ENCODE assay signal across 8 cellular contexts in the genomic region with DNA sequence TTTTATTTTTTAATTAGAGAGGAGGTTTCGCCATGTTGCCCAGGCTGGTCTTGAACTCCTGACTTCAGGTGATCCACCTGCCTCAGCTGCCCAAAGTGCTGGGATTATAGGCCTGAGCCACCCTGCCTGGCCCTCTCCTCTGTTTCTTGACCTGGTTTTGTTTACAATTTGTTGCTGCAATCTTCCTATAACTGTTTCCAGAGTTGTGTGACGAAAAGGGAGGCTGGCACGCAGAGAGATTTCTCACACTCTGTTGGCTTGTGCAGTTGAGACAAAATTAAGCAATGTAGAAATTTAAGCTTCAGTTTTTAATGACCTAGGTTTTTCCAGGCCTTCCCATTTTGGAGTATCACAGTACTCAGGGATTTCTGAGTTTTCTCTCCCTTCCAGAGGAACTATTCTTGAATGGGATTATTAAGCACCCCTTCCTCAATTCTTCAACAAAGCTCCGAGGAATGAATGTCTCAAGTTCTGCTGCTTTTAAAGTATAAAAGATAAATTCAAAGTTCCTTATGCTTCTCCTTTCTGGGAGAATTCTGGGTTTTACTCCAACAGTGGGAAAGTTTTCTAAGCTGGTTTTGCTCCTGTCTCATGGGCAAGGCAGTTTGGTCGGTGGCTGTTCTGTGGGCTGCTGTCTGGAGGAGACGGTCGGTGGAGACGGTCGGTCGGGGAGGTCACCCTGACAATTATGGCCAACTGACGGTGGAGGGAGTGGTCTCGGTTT. TPM values are rescaled to one million over a fixed set of nuclear protein-coding genes. Genes with fewer than 3 reads are reported as not detected.
DNase-seq lines count a peak whose midpoint lies in the region; TF ChIP-seq lines count a peak whose summit lies in the region.

No MANE protein-coding gene starts in this region.

- BruUV-seq in Caco-2 (replicated peaks; lab: Mats Ljungman, UMichigan) (TSS peak; percentile 90), MCF 10A (replicated peaks; lab: Mats Ljungman, UMichigan) (TSS peak; percentile 82)

- peak overlapping the region; percentile 57 for H3K4me3 ChIP-seq in Caco-2 (ENCODE audit: low read depth, low read length)
- peak overlapping the region; percentile 63 for H3K4me3 ChIP-seq in HUES6 (ENCODE audit: low read depth, low read length)
- H3K4me3 ChIP-seq in uterus, result peak overlapping the region; percentile 29 to 36

- no peaks in the 10 kb centered on the region for H3K9me3 Mint-ChIP-seq in Caco-2 (ENCODE audit: unreplicated experiment)
- no peaks in the 10 kb centered on the region for H3K9me3 Mint-ChIP-seq in MCF 10A (ENCODE audit: unreplicated experiment)

- H3K36me3 Mint-ChIP-seq in Caco-2 (ENCODE audit: insufficient read depth, unreplicated experiment) (peaks cover 22% of the 10 kb centered on the region), MCF 10A (ENCODE audit: insufficient read depth, unreplicated experiment) (peaks cover 7% of the 10 kb centered on the region)

- intact Hi-C loops in Caco-2 (cut with micrococcal nuclease; ENCODE audit: unreplicated experiment), result loop anchor here (2.0 kb wide), 2 partner anchors 23 to 75 kb away; no protein-coding TSS in a partner anchor
- intact Hi-C loops in MCF 10A (cut with micrococcal nuclease), result loop anchor here (2.0 to 10.0 kb wide), 2 partner anchors 37 to 683 kb away; no protein-coding TSS in a partner anchor
- intact Hi-C loops in uterus (cut with DNase I; ENCODE audit: low total_unique reads), result loop anchor here (2.0 kb wide), 1 partner anchor 21 kb away; a partner anchor contains a TSS

- peak overlapping the region; percentile 79 for H3K27ac ChIP-seq in HUES6 (ENCODE audit: low read depth, low read length)
- peak overlapping the region; percentile 95 to 96 for H3K27ac ChIP-seq in uterus

- H3K27me3 ChIP-seq in Caco-2 (replicated peaks; ENCODE audit: control insufficient read depth, insufficient read depth, low read length) (no peaks in the 10 kb centered on the region), HUES6 (ENCODE audit: control insufficient read depth, insufficient read depth, low read length) (no peaks in the 10 kb centered on the region), uterus (no peaks in the 10 kb centered on the region)

- POLR2A ChIA-PET in Caco-2 (lab: Charles Lee) (interaction anchor here (0.9 to 1.9 kb wide), 7 partner anchors 9 to 83 kb away, joined by 3 to 49 read pairs (median 8); a partner anchor contains a TSS), MCF 10A (lab: Yijun Ruan, JAX) (interaction anchor here (0.6 to 12.4 kb wide), 32 partner anchors 9 to 691 kb away, joined by 3 to 402 read pairs (median 7); a partner anchor contains a TSS)

- H3K4me3 Mint-ChIP-seq in Caco-2 (ENCODE audit: unreplicated experiment), result peak overlapping the region; percentile 93
- peak overlapping the region; percentile 67 for H3K4me3 Mint-ChIP-seq in MCF 10A (ENCODE audit: unreplicated experiment)

- peak overlapping the region; percentile 82 for H3K9ac ChIP-seq in HUES6 (ENCODE audit: low read length)

- no peaks in the 10 kb centered on the region for H3K9me3 ChIP-seq in Caco-2
- H3K9me3 ChIP-seq in HUES6 (ENCODE audit: control insufficient read depth, insufficient read depth, low read depth, low read length), result no peaks in the 10 kb centered on the region
- H3K9me3 ChIP-seq in uterus, result no peaks in the 10 kb centered on the region

- H3K36me3 ChIP-seq in Caco-2 (ENCODE audit: control insufficient read depth, insufficient read depth, low read length), result no peaks in the 10 kb centered on the region
- H3K36me3 ChIP-seq in HUES6 (ENCODE audit: control insufficient read depth, insufficient read depth, low read length), result no peaks in the 10 kb centered on the region
- H3K36me3 ChIP-seq in uterus, result no peaks in the 10 kb centered on the region

- H3K4me1 ChIP-seq in Caco-2 (peaks cover 12% of the 10 kb centered on the region), HUES6 (ENCODE audit: control insufficient read depth, insufficient read depth, low read length) (peaks cover 31% of the 10 kb centered on the region; the same call in 1 of the 2 replicates), uterus (no peaks in the 10 kb centered on the region)

- peak overlapping the region; percentile 100 for H3K27ac Mint-ChIP-seq in Caco-2 (ENCODE audit: unreplicated experiment)
- H3K27ac Mint-ChIP-seq in MCF 10A (ENCODE audit: low read depth, unreplicated experiment), result peak overlapping the region; percentile 100

- CTCF ChIA-PET in Caco-2 (lab: Charles Lee), result interaction anchor here (0.9 to 1.6 kb wide), 4 partner anchors 20 to 95 kb away, joined by 3 to 12 read pairs (median 4); no protein-coding TSS in a partner anchor
- CTCF ChIA-PET in MCF 10A (lab: Yijun Ruan, JAX), result interaction anchor here (0.8 to 2.3 kb wide), 7 partner anchors 10 to 391 kb away, joined by 3 to 6 read pairs (median 3); no protein-coding TSS in a partner anchor

- no peaks in the 10 kb centered on the region for H3K27me3 Mint-ChIP-seq in Caco-2 (ENCODE audit: insufficient read depth, unreplicated experiment)
- H3K27me3 Mint-ChIP-seq in MCF 10A (ENCODE audit: insufficient read depth, unreplicated experiment), result no peaks in the 10 kb centered on the region

- TF ChIP-seq POLR2A in uterus (IDR thresholded peaks at IDR 0.05), result no peak

- TF ChIP-seq CTCF in Caco-2 (IDR thresholded peaks at IDR 0.05; ENCODE audit: insufficient read depth in 1 of 2, low read depth in 1 of 2, low read length in 1 of 2, severe bottlenecking in 1 of 2, unreplicated experiment in 1 of 2) (no peak), MCF 10A (IDR thresholded peaks at IDR 0.05; ENCODE audit: unreplicated experiment) (no peak), uterus (IDR thresholded peaks at IDR 0.05) (no peak)

- DNase-seq in Caco-2 (no peak), MCF 10A (ENCODE audit: unreplicated experiment) (peak; percentile 85), lung microvascular endothelial cell (ENCODE audit: low read depth in 2 of 2) (peak; percentile 34 to 45), uterus (peak; percentile 78 to 81), KG1 (lab: John Stamatoyannopoulos, UW) (no peak), DMS153 (lab: John Stamatoyannopoulos, UW) (no peak)
- DNase-seq in stimulated activated CD4-positive, alpha-beta T cell treated with anti-CD3 and anti-CD28 coated beads, Interleukin-15, amount 100 ng/mL, for 24 hours, result no peak

- H3K4me1 Mint-ChIP-seq in Caco-2 (ENCODE audit: low read depth, unreplicated experiment) (peaks cover 8% of the 10 kb centered on the region), MCF 10A (ENCODE audit: insufficient read depth, unreplicated experiment) (peaks cover 41% of the 10 kb centered on the region)

RNA-seq across cellular contexts. Expression of a gene that starts 20.4 kb away (rescaled TPM):
- total RNA-seq in Caco-2 (2022) (72.7 and 73.7 TPM in 2 replicates), MCF 10A (2022) (73.1 and 139 TPM in 2 replicates), lung microvascular endothelial cell (7.8 and 278 TPM in 2 replicates), uterus (1,000 to 10,000 TPM in 1 of 4 donors, 100 to 1,000 TPM in 2, 10 to 100 TPM in 1; 29.2 to 1,111 (median 137) TPM)

Comparison
In these comparisons a context has a peak if more than half of its experiments do, and no peak if none do; other contexts are left out.
1. DNase-seq: peak in MCF 10A (single experiment), lung microvascular endothelial cell (2 of 2) and uterus (2 of 2); none in Caco-2 (0 of 2), stimulated activated CD4-positive, alpha-beta T cell treated with anti-CD3 and anti-CD28 coated beads, Interleukin-15, amount 100 ng/mL, for 24 hours (single experiment), KG1 (single experiment) and DMS153 (single experiment).
2. Peak in every context shown above with its lines, with median percentiles within 50 percentile points of each other: H3K4me3 ChIP-seq.